In genomic region chr19:45153339-45154063, GRCh38 we compare ENCODE assay signal across 8 cellular contexts. TPM values are rescaled to one million over a fixed set of nuclear protein-coding genes. Genes with fewer than 3 reads are reported as not detected.
A peak's percentile ranks its signal among the peaks of the same experiment; 100 is the strongest.
DNase-seq lines count a peak whose midpoint lies in the region; TF ChIP-seq lines count a peak whose summit lies in the region.

No MANE protein-coding gene starts in this region.

- no peaks in the 10 kb centered on the region for H3K9me3 Mint-ChIP-seq in activated naive CD8-positive, alpha-beta T cell (ENCODE audit: low read depth)
- H3K9me3 Mint-ChIP-seq in progenitor cell of endocrine pancreas (ENCODE audit: low read depth): no peaks in the 10 kb centered on the region

- peak overlapping the region; percentile 61 for H3K27ac ChIP-seq in left ventricle myocardium inferior (replicated peaks)

- peaks cover 25% of the 10 kb centered on the region for H3K4me1 Mint-ChIP-seq in activated naive CD8-positive, alpha-beta T cell (ENCODE audit: low read depth)
- H3K4me1 Mint-ChIP-seq in progenitor cell of endocrine pancreas (ENCODE audit: low read depth): peaks cover 5% of the 10 kb centered on the region

- no peaks in the 10 kb centered on the region for H3K36me3 Mint-ChIP-seq in activated naive CD8-positive, alpha-beta T cell
- peaks cover 1% of the 10 kb centered on the region for H3K36me3 Mint-ChIP-seq in progenitor cell of endocrine pancreas (ENCODE audit: insufficient read depth)

- peak overlapping the region; percentile 62 for H3K4me3 ChIP-seq in left ventricle myocardium inferior

- no peaks in the 10 kb centered on the region for H3K9me3 ChIP-seq in left ventricle myocardium inferior (replicated peaks)

- DNase-seq in AG20443 (ENCODE audit: low spot score) (peak; percentile 78), NCI-H1105 (lab: John Stamatoyannopoulos, UW) (peak; percentile 7), left ventricle myocardium inferior (peak; percentile 46), progenitor cell of endocrine pancreas (ENCODE audit: low spot score, unreplicated experiment) (peak; percentile 48), NCI-H446 (lab: John Stamatoyannopoulos, UW) (no peak), KG1 (lab: John Stamatoyannopoulos, UW) (no peak), NCI-H524 treated with DMSO at 0.1 percent for 48 hours (lab: John Stamatoyannopoulos, UW) (no peak)

- TF ChIP-seq CTCF in left ventricle myocardium inferior (IDR thresholded peaks at IDR 0.05; ENCODE audit: borderline replicate concordance): no peak
- no peak for TF ChIP-seq CTCF in progenitor cell of endocrine pancreas (IDR thresholded peaks at IDR 0.05; ENCODE audit: unreplicated experiment)

- peaks cover 29% of the 10 kb centered on the region for H3K4me1 ChIP-seq in left ventricle myocardium inferior

- H3K27ac Mint-ChIP-seq in activated naive CD8-positive, alpha-beta T cell: peak overlapping the region; percentile 66
- H3K27ac Mint-ChIP-seq in progenitor cell of endocrine pancreas: peak overlapping the region; percentile 84

- no peaks in the 10 kb centered on the region for H3K36me3 ChIP-seq in left ventricle myocardium inferior

- intact Hi-C loops in left ventricle myocardium inferior (cut with micrococcal nuclease): no loop called here

- peaks cover 40% of the 10 kb centered on the region for H3K27me3 ChIP-seq in left ventricle myocardium inferior (ENCODE audit: low read depth)

- peak overlapping the region; percentile 78 for H3K4me3 Mint-ChIP-seq in activated naive CD8-positive, alpha-beta T cell
- peak overlapping the region; percentile 45 for H3K4me3 Mint-ChIP-seq in progenitor cell of endocrine pancreas (ENCODE audit: low read depth)

- no peaks in the 10 kb centered on the region for H3K27me3 Mint-ChIP-seq in activated naive CD8-positive, alpha-beta T cell
- peaks cover 43% of the 10 kb centered on the region for H3K27me3 Mint-ChIP-seq in progenitor cell of endocrine pancreas

RNA-seq across cellular contexts. Expression of gene NKPD1, which starts 7.3 kb away (rescaled TPM):
- total RNA-seq in left ventricle myocardium inferior (0.05 TPM), progenitor cell of endocrine pancreas (0.34 and 0.53 TPM in 2 replicates)

RNA-seq across cellular contexts. Expression of gene TRAPPC6A, which starts 24.5 kb away (rescaled TPM):
- total RNA-seq in left ventricle myocardium inferior (15.8 TPM), progenitor cell of endocrine pancreas (40.4 and 43.8 TPM in 2 replicates)

RNA-seq across cellular contexts. Expression of gene BLOC1S3, which starts 25.1 kb away (rescaled TPM):
- total RNA-seq in left ventricle myocardium inferior (3.5 TPM), progenitor cell of endocrine pancreas (8.7 and 9.1 TPM in 2 replicates)

Comparison
In these comparisons a context has a peak if more than half of its experiments do, and no peak if none do; other contexts are left out.
1. DNase-seq: peak in AG20443 (single experiment), NCI-H1105 (single experiment), left ventricle myocardium inferior (single experiment) and progenitor cell of endocrine pancreas (single experiment); none in NCI-H446 (0 of 2), KG1 (single experiment) and NCI-H524 treated with DMSO at 0.1 percent for 48 hours (single experiment).